Comparison of ENCODE assay signal across 12 cellular contexts in genomic region chr1:226526801-226527595, GRCh38. TPM values are rescaled to one million over a fixed set of nuclear protein-coding genes. Genes with fewer than 3 reads are reported as not detected.
DNase-seq lines count a peak whose midpoint lies in the region; ATAC-seq, FAIRE-seq and TF ChIP-seq lines count a peak whose summit lies in the region.
"Had no signal": no experiment of that assay in that cellular context is flagged by ENCODE, and none has a peak within 500 bp of the region (broad histone marks: within the 10 kb centered on the region; RNA-seq: fewer than 3 reads in every experiment).

No MANE protein-coding gene starts in this region.

- intact Hi-C loops in Right ventricle myocardium superior (cut with DNase I) = no loop called here

- H3K4me1 ChIP-seq in SJCRH30 = no peaks in the 10 kb centered on the region
- H3K4me1 ChIP-seq in skeletal muscle tissue (ENCODE audit: control insufficient read depth in 3 of 3, insufficient read depth in 3 of 3, low read length in 3 of 3) = peaks cover 3 to 20% (median 18%) of the 10 kb centered on the region in 3 donors

- peak overlapping the region in 1 of 3 donors; percentile 5 for H3K9ac ChIP-seq in skeletal muscle tissue (ENCODE audit: low read depth in 1 of 3, low read length in 3 of 3)

- no peak; the same call in 1 of the 2 replicates for TF ChIP-seq POLR2A in H54 (IDR thresholded peaks at IDR 0.05; ENCODE audit: low read depth, low read length)

- no peaks in the 10 kb centered on the region for H3K27me3 ChIP-seq in SJCRH30
- no peaks in the 10 kb centered on the region for H3K27me3 ChIP-seq in skeletal muscle tissue (ENCODE audit: control insufficient read depth in 3 of 3, insufficient read depth in 3 of 3, low read length in 3 of 3)

- H3K9me3 ChIP-seq in SJCRH30 (replicated peaks) = 0 out of 2 replicates have a peak, but pooled peaks cover 5% of the 10 kb centered on the region
- no peaks in the 10 kb centered on the region for H3K9me3 ChIP-seq in skeletal muscle tissue (ENCODE audit: control insufficient read depth in 3 of 3, low read length in 3 of 3)

- no peak for FAIRE-seq in H54 (lab: Jason Lieb, UNC)
- FAIRE-seq: GM18507 had no signal

- DNase-seq in H54 (ENCODE audit: insufficient read length, low spot score) (peak; percentile 68), SJCRH30 (peak; percentile 65 to 74), Right ventricle myocardium superior (peak; percentile 70), cerebellum (ENCODE audit: low spot score) (no peak), AML-193 (lab: John Stamatoyannopoulos, UW) (no peak), caudate nucleus (lab: John Stamatoyannopoulos, UW) (no peak)
- no peak for DNase-seq in activated naive CD4-positive, alpha-beta T cell treated with anti-CD3 and anti-CD28 coated beads, Interleukin-2, amount 50 U/mL, for 16 hours
- DNase-seq: activated CD4-positive, CD25-positive, alpha-beta regulatory T cell treated with anti-CD3 and anti-CD28 coated beads, Interleukin-2, amount 50 U/mL, for 72 hours; cortex of kidney; NCI-H1436 had no signal

- H3K4me3 ChIP-seq in SJCRH30 (peak overlapping the region; percentile 46), skeletal muscle tissue (ENCODE audit: low read length in 3 of 3) (peak overlapping the region in 2 of 3 donors; percentile 1 to 43)

- peak; percentile 82 for ATAC-seq in Right ventricle myocardium superior (ENCODE audit: poor library complexity)

- H3K27ac ChIP-seq in SJCRH30 (no peak overlapping the region), skeletal muscle tissue (ENCODE audit: low read depth, low read length) (peak overlapping the region; percentile 5), caudate nucleus (ENCODE audit: low read depth, low read length) (no peak overlapping the region)

- H3K36me3 ChIP-seq in SJCRH30 = no peaks in the 10 kb centered on the region
- no peaks in the 10 kb centered on the region for H3K36me3 ChIP-seq in skeletal muscle tissue (ENCODE audit: control insufficient read depth in 3 of 3, insufficient read depth in 3 of 3, low read length in 3 of 3)

RNA-seq across cellular contexts. Expression of gene STUM, which starts 21.6 kb away (rescaled TPM):
- 0.71 and 0.75 TPM in 2 replicates for total RNA-seq in SJCRH30 (2014; rRNA removed; shearing (Covaris generic))
- 1.2 TPM for total RNA-seq in Right ventricle myocardium superior
- 2.6 TPM for total RNA-seq in skeletal muscle tissue
- total RNA-seq in cerebellum = 24.0 TPM

Comparison
In these comparisons a context has a peak if more than half of its experiments do, and no peak if none do; other contexts are left out.
1. DNase-seq: peak in H54 (single experiment), SJCRH30 (2 of 2) and Right ventricle myocardium superior (single experiment); none in cerebellum (single experiment), activated naive CD4-positive, alpha-beta T cell treated with anti-CD3 and anti-CD28 coated beads, Interleukin-2, amount 50 U/mL, for 16 hours (single experiment), AML-193 (0 of 2) and caudate nucleus (0 of 61).